Comparison of ENCODE assay signal across 19 cellular contexts in genomic region chr12:54014315-54015209, GRCh38. TPM values are rescaled to one million over a fixed set of nuclear protein-coding genes. Genes with fewer than 3 reads are reported as not detected.
DNase-seq lines count a peak whose midpoint lies in the region; ATAC-seq and TF ChIP-seq lines count a peak whose summit lies in the region.
"Had no signal": no experiment of that assay in that cellular context is flagged by ENCODE, and none has a peak within 500 bp of the region (broad histone marks: within the 10 kb centered on the region; RNA-seq: fewer than 3 reads in every experiment).

No MANE protein-coding gene starts in this region.

- H3K4me1 ChIP-seq in adipocyte (ENCODE audit: control insufficient read depth, insufficient read depth, low read length) (peaks cover 43% of the 10 kb centered on the region), mesenchymal stem cell (ENCODE audit: control insufficient read depth, insufficient read depth, low read depth, low read length) (peaks cover 21% of the 10 kb centered on the region)

- H2AK5ac ChIP-seq in mesenchymal stem cell (ENCODE audit: low read length, severe bottlenecking): peak overlapping the region; percentile 99

- no peaks in the 10 kb centered on the region for H3K79me1 ChIP-seq in mesenchymal stem cell (replicated peaks; ENCODE audit: low read length, poor library complexity, severe bottlenecking)

- H3K4me3 ChIP-seq in adipocyte (ENCODE audit: low read length) (peak overlapping the region; percentile 75), mesenchymal stem cell (ENCODE audit: insufficient read depth in 1 of 2, low read depth in 1 of 2, low read length in 2 of 2) (peak overlapping the region in 1 of 2 experiments; percentile 77), dorsolateral prefrontal cortex (no peak overlapping the region)
- H3K4me3 ChIP-seq: PC-9, upper lobe of right lung had no signal

- no peak for TF ChIP-seq CTCF in activated CD8-positive, alpha-beta T cell treated with anti-CD3 and anti-CD28 coated beads for 36 hours (IDR thresholded peaks at IDR 0.05)
- no peak for TF ChIP-seq CTCF in dorsolateral prefrontal cortex (IDR thresholded peaks at IDR 0.05 in 54 of 56, conservative IDR thresholded peaks at IDR 0.05 in 2 of 56; ENCODE audit: low read depth in 1 of 56, partially characterized antibody in 56 of 56)

- peak overlapping the region; percentile 82 to 92 for H3K4ac ChIP-seq in mesenchymal stem cell (ENCODE audit: low read depth in 1 of 2, low read length in 2 of 2)

- peak overlapping the region; percentile 90 for H4K8ac ChIP-seq in mesenchymal stem cell (ENCODE audit: low read length)

- H3K36me3 Mint-ChIP-seq in activated CD8-positive, alpha-beta T cell treated with anti-CD3 and anti-CD28 coated beads, Interleukin-2, amount 10 ng/mL, durations not matched to agents 7 days and 5 days (ENCODE audit: low read depth): no peaks in the 10 kb centered on the region
- no peaks in the 10 kb centered on the region for H3K36me3 Mint-ChIP-seq in activated CD8-positive, alpha-beta T cell treated with anti-CD3 and anti-CD28 coated beads for 36 hours (ENCODE audit: low read depth)

- peak overlapping the region; percentile 91 to 96 for H3K18ac ChIP-seq in mesenchymal stem cell (ENCODE audit: low read depth in 1 of 2, low read length in 2 of 2)

- H3K9me3 ChIP-seq in adipocyte (ENCODE audit: control insufficient read depth, low read length): no peaks in the 10 kb centered on the region
- H3K9me3 ChIP-seq in mesenchymal stem cell (ENCODE audit: control insufficient read depth, low read length): no peaks in the 10 kb centered on the region
- H3K9me3 ChIP-seq: heart right ventricle, neutrophil, spleen, upper lobe of right lung had no signal

- H3K4me2 ChIP-seq in mesenchymal stem cell (ENCODE audit: low read length, poor library complexity, severe bottlenecking): peak overlapping the region; percentile 82
- H3K4me2 ChIP-seq: PC-9 had no signal

- no peaks in the 10 kb centered on the region for H3K36me3 ChIP-seq in adipocyte (ENCODE audit: control insufficient read depth, insufficient read depth, low read length, severe bottlenecking)
- H3K36me3 ChIP-seq in mesenchymal stem cell (ENCODE audit: control insufficient read depth in 1 of 2, insufficient read depth in 2 of 2, low read depth in 1 of 2, low read length in 2 of 2): no peaks in the 10 kb centered on the region
- H3K36me3 ChIP-seq: heart right ventricle, neutrophil, spleen, upper lobe of right lung had no signal

- peak overlapping the region; percentile 72 for H4K91ac ChIP-seq in mesenchymal stem cell (ENCODE audit: low read length)

- H2BK5ac ChIP-seq in mesenchymal stem cell (ENCODE audit: low read depth, low read length, poor library complexity, severe bottlenecking): peak overlapping the region; percentile 84

- 14% methylated on average over 23 of the region's 41 CpGs for WGBS in mesenchymal stem cell

- H3K27ac Mint-ChIP-seq in activated CD8-positive, alpha-beta T cell treated with anti-CD3 and anti-CD28 coated beads, Interleukin-2, amount 10 ng/mL, durations not matched to agents 7 days and 5 days: no peak overlapping the region
- H3K27ac Mint-ChIP-seq in activated CD8-positive, alpha-beta T cell treated with anti-CD3 and anti-CD28 coated beads for 36 hours: no peak overlapping the region
- H3K27ac Mint-ChIP-seq in stimulated activated naive CD8-positive, alpha-beta T cell treated with anti-CD3 and anti-CD28 coated beads, Interleukin-15, amount 100 ng/mL, for 72 hours: no peak overlapping the region

- peak overlapping the region; percentile 88 for H2BK120ac ChIP-seq in mesenchymal stem cell (ENCODE audit: low read depth, low read length)

- ATAC-seq in activated CD8-positive, alpha-beta T cell treated with anti-CD3 and anti-CD28 coated beads, Interleukin-2, amount 10 ng/mL, durations not matched to agents 7 days and 5 days: no peak
- ATAC-seq in activated CD8-positive, alpha-beta T cell treated with anti-CD3 and anti-CD28 coated beads for 36 hours: no peak
- no peak for ATAC-seq in stimulated activated naive CD8-positive, alpha-beta T cell treated with anti-CD3 and anti-CD28 coated beads, Interleukin-15, amount 100 ng/mL, for 72 hours
- ATAC-seq in HG02798 (IDR thresholded peaks at IDR 0.05; ENCODE audit: poor library complexity, unreplicated experiment): no peak
- ATAC-seq: heart right ventricle, upper lobe of right lung had no signal

- peaks cover 24% of the 10 kb centered on the region for H3K4me1 Mint-ChIP-seq in activated CD8-positive, alpha-beta T cell treated with anti-CD3 and anti-CD28 coated beads, Interleukin-2, amount 10 ng/mL, durations not matched to agents 7 days and 5 days (ENCODE audit: low read depth)
- peaks cover 28% of the 10 kb centered on the region for H3K4me1 Mint-ChIP-seq in activated CD8-positive, alpha-beta T cell treated with anti-CD3 and anti-CD28 coated beads for 36 hours (ENCODE audit: low read depth)
- H3K4me1 Mint-ChIP-seq in stimulated activated naive CD8-positive, alpha-beta T cell treated with anti-CD3 and anti-CD28 coated beads, Interleukin-15, amount 100 ng/mL, for 72 hours: peaks cover 50% of the 10 kb centered on the region

- no peak overlapping the region for H3K14ac ChIP-seq in mesenchymal stem cell (ENCODE audit: low read length in 2 of 2)

- no peak for DNase-seq in activated CD8-positive, alpha-beta T cell treated with anti-CD3 and anti-CD28 coated beads, Interleukin-2, amount 10 ng/mL, durations not matched to agents 7 days and 5 days
- no peak for DNase-seq in activated CD8-positive, alpha-beta T cell treated with anti-CD3 and anti-CD28 coated beads for 36 hours
- DNase-seq in adipocyte (ENCODE audit: low read depth): no peak
- DNase-seq in mesenchymal stem cell: no peak
- no peak for DNase-seq in stimulated activated naive CD8-positive, alpha-beta T cell treated with anti-CD3 and anti-CD28 coated beads, Interleukin-15, amount 100 ng/mL, for 72 hours
- no peak for DNase-seq in HPDE6-E6E7 (ENCODE audit: extremely low spot score)
- no peak for DNase-seq in dorsolateral prefrontal cortex
- DNase-seq: activated CD8-positive, alpha-beta memory T cell treated with anti-CD3 and anti-CD28 coated beads for 24 hours; activated naive CD4-positive, alpha-beta T cell treated with Interleukin-2 at 50 U/mL for 16 hours; heart right ventricle; NCI-H1105; NCI-H345; PC-9; spleen; upper lobe of right lung had no signal

- H3K27me3 ChIP-seq in adipocyte (replicated peaks; ENCODE audit: control insufficient read depth, insufficient read depth, low read length) (no peaks in the 10 kb centered on the region), mesenchymal stem cell (ENCODE audit: control insufficient read depth in 1 of 2, insufficient read depth in 1 of 2, low read length in 2 of 2) (no peaks in the 10 kb centered on the region), dorsolateral prefrontal cortex (peaks cover 26 to 100% (median 96%) of the 10 kb centered on the region in 45 donors)

- POLR2A ChIA-PET in activated CD8-positive, alpha-beta T cell treated with anti-CD3 and anti-CD28 coated beads, Interleukin-2, amount 10 ng/mL, durations not matched to agents 7 days and 5 days (lab: Charles Lee): no interaction called here
- POLR2A ChIA-PET in activated CD8-positive, alpha-beta T cell treated with anti-CD3 and anti-CD28 coated beads for 36 hours (lab: Charles Lee): interaction anchor here (1.2 to 1.3 kb wide), 2 partner anchors 38 to 174 kb away, joined by 3 read pairs; partner anchors contain the start of gene SMUG1

- CTCF ChIA-PET in activated CD8-positive, alpha-beta T cell treated with anti-CD3 and anti-CD28 coated beads, Interleukin-2, amount 10 ng/mL, durations not matched to agents 7 days and 5 days (lab: Charles Lee): interaction anchor here (0.8 to 2.5 kb wide), 5 partner anchors 38 to 200 kb away, joined by 3 to 10 read pairs (median 4); no protein-coding TSS in a partner anchor
- CTCF ChIA-PET in activated CD8-positive, alpha-beta T cell treated with anti-CD3 and anti-CD28 coated beads for 36 hours (lab: Charles Lee): interaction anchor here (0.7 to 3.5 kb wide), 10 partner anchors 9 to 193 kb away, joined by 3 to 23 read pairs (median 6); partner anchors contain the start of genes HOXC10, HOXC5 and HOXC6

- peak overlapping the region; percentile 72 for H2AFZ ChIP-seq in mesenchymal stem cell (ENCODE audit: low read depth, low read length)
- H2AFZ ChIP-seq: PC-9 had no signal

- H3K23ac ChIP-seq in mesenchymal stem cell (ENCODE audit: low read length in 2 of 2): peak overlapping the region in 1 of 2 experiments; percentile 92

- H3K4me3 Mint-ChIP-seq in activated CD8-positive, alpha-beta T cell treated with anti-CD3 and anti-CD28 coated beads, Interleukin-2, amount 10 ng/mL, durations not matched to agents 7 days and 5 days: peak overlapping the region; percentile 17
- no peak overlapping the region for H3K4me3 Mint-ChIP-seq in activated CD8-positive, alpha-beta T cell treated with anti-CD3 and anti-CD28 coated beads for 36 hours
- peak overlapping the region; percentile 39 to 61 for H3K4me3 Mint-ChIP-seq in stimulated activated naive CD8-positive, alpha-beta T cell treated with anti-CD3 and anti-CD28 coated beads, Interleukin-15, amount 100 ng/mL, for 72 hours

- intact Hi-C loops in activated CD8-positive, alpha-beta T cell treated with anti-CD3 and anti-CD28 coated beads for 36 hours (cut with micrococcal nuclease): no loop called here
- intact Hi-C loops in dorsolateral prefrontal cortex (cut with DNase I): no loop called here

- H3K27me3 Mint-ChIP-seq in activated CD8-positive, alpha-beta T cell treated with anti-CD3 and anti-CD28 coated beads, Interleukin-2, amount 10 ng/mL, durations not matched to agents 7 days and 5 days (ENCODE audit: low read depth): peaks cover 80% of the 10 kb centered on the region
- peaks cover 77% of the 10 kb centered on the region for H3K27me3 Mint-ChIP-seq in activated CD8-positive, alpha-beta T cell treated with anti-CD3 and anti-CD28 coated beads for 36 hours
- peaks cover 96% of the 10 kb centered on the region for H3K27me3 Mint-ChIP-seq in stimulated activated naive CD8-positive, alpha-beta T cell treated with anti-CD3 and anti-CD28 coated beads, Interleukin-15, amount 100 ng/mL, for 72 hours

- H3K9ac ChIP-seq in adipocyte (ENCODE audit: low read length) (peak overlapping the region; percentile 99), mesenchymal stem cell (ENCODE audit: low read length) (peak overlapping the region; percentile 96)

- no peaks in the 10 kb centered on the region for H3K9me3 Mint-ChIP-seq in activated CD8-positive, alpha-beta T cell treated with anti-CD3 and anti-CD28 coated beads, Interleukin-2, amount 10 ng/mL, durations not matched to agents 7 days and 5 days (ENCODE audit: insufficient read depth)
- H3K9me3 Mint-ChIP-seq in activated CD8-positive, alpha-beta T cell treated with anti-CD3 and anti-CD28 coated beads for 36 hours: no peaks in the 10 kb centered on the region
- no peaks in the 10 kb centered on the region for H3K9me3 Mint-ChIP-seq in stimulated activated naive CD8-positive, alpha-beta T cell treated with anti-CD3 and anti-CD28 coated beads, Interleukin-15, amount 100 ng/mL, for 72 hours

- H2BK12ac ChIP-seq in mesenchymal stem cell (ENCODE audit: low read length in 2 of 2): peak overlapping the region; percentile 75 to 92

- peak overlapping the region; percentile 98 for H3K27ac ChIP-seq in mesenchymal stem cell (ENCODE audit: low read length, poor library complexity, severe bottlenecking)
- no peak overlapping the region for H3K27ac ChIP-seq in dorsolateral prefrontal cortex
- H3K27ac ChIP-seq: heart right ventricle, neutrophil, PC-9, spleen, upper lobe of right lung had no signal

- H2BK15ac ChIP-seq in mesenchymal stem cell (ENCODE audit: low read depth, poor library complexity, severe bottlenecking): peak overlapping the region; percentile 63

RNA-seq across cellular contexts. Expression of gene HOXC8, which starts 5.8 kb away (rescaled TPM):
- not detected for total RNA-seq in activated CD8-positive, alpha-beta T cell treated with anti-CD3 and anti-CD28 coated beads, Interleukin-2, amount 10 ng/mL, durations not matched to agents 7 days and 5 days
- not detected for total RNA-seq in activated CD8-positive, alpha-beta T cell treated with anti-CD3 and anti-CD28 coated beads for 36 hours
- polyA plus RNA-seq in mesenchymal stem cell (2013, experiment 1 of 2): 66.4 TPM
- 67.1 TPM for polyA plus RNA-seq in mesenchymal stem cell (2013, experiment 2 of 2)
- total RNA-seq in dorsolateral prefrontal cortex: not detected
- total RNA-seq: cardiac septum; heart right ventricle; spleen; T-helper 2 cell treated with Interferon-gamma antibody and Interleukin-4, amounts not matched to agents 100 ng/mL and 5 ng/mL, for 36 hours had no signal
- polyA plus RNA-seq: heart right ventricle had no signal

RNA-seq across cellular contexts. Expression of gene HOXC6, which starts 13.7 kb away (rescaled TPM):
- total RNA-seq in activated CD8-positive, alpha-beta T cell treated with anti-CD3 and anti-CD28 coated beads, Interleukin-2, amount 10 ng/mL, durations not matched to agents 7 days and 5 days: not detected
- not detected for total RNA-seq in activated CD8-positive, alpha-beta T cell treated with anti-CD3 and anti-CD28 coated beads for 36 hours
- polyA plus RNA-seq in mesenchymal stem cell (2013, experiment 1 of 2): 49.1 TPM
- polyA plus RNA-seq in mesenchymal stem cell (2013, experiment 2 of 2): 49.1 TPM
- total RNA-seq in dorsolateral prefrontal cortex: not detected
- total RNA-seq: T-helper 2 cell treated with Interferon-gamma antibody and Interleukin-4, amounts not matched to agents 100 ng/mL and 5 ng/mL, for 36 hours had no signal

RNA-seq across cellular contexts. Expression of gene HOXC9, which starts 14.6 kb away (rescaled TPM):
- total RNA-seq in activated CD8-positive, alpha-beta T cell treated with anti-CD3 and anti-CD28 coated beads, Interleukin-2, amount 10 ng/mL, durations not matched to agents 7 days and 5 days: not detected
- total RNA-seq in activated CD8-positive, alpha-beta T cell treated with anti-CD3 and anti-CD28 coated beads for 36 hours: not detected
- 18.0 TPM for polyA plus RNA-seq in mesenchymal stem cell (2013, experiment 1 of 2)
- polyA plus RNA-seq in mesenchymal stem cell (2013, experiment 2 of 2): 18.5 TPM
- not detected for total RNA-seq in dorsolateral prefrontal cortex
- total RNA-seq: cardiac septum; heart right ventricle; spleen; T-helper 2 cell treated with Interferon-gamma antibody and Interleukin-4, amounts not matched to agents 100 ng/mL and 5 ng/mL, for 36 hours had no signal
- polyA plus RNA-seq: heart right ventricle had no signal

RNA-seq across cellular contexts. Expression of gene HOXC5, which starts 18.3 kb away (rescaled TPM):
- total RNA-seq in activated CD8-positive, alpha-beta T cell treated with anti-CD3 and anti-CD28 coated beads, Interleukin-2, amount 10 ng/mL, durations not matched to agents 7 days and 5 days: not detected
- not detected for total RNA-seq in activated CD8-positive, alpha-beta T cell treated with anti-CD3 and anti-CD28 coated beads for 36 hours
- 0.30 TPM for polyA plus RNA-seq in mesenchymal stem cell (2013, experiment 1 of 2)
- polyA plus RNA-seq in mesenchymal stem cell (2013, experiment 2 of 2): 0.27 TPM
- total RNA-seq in dorsolateral prefrontal cortex: not detected
- total RNA-seq: cardiac septum; heart right ventricle; spleen; T-helper 2 cell treated with Interferon-gamma antibody and Interleukin-4, amounts not matched to agents 100 ng/mL and 5 ng/mL, for 36 hours; upper lobe of right lung had no signal

RNA-seq across cellular contexts. Expression of gene HOXC10, which starts 29.6 kb away (rescaled TPM):
- total RNA-seq in activated CD8-positive, alpha-beta T cell treated with anti-CD3 and anti-CD28 coated beads, Interleukin-2, amount 10 ng/mL, durations not matched to agents 7 days and 5 days: not detected
- not detected for total RNA-seq in activated CD8-positive, alpha-beta T cell treated with anti-CD3 and anti-CD28 coated beads for 36 hours
- polyA plus RNA-seq in mesenchymal stem cell (2013, experiment 1 of 2): 8.9 TPM
- 9.4 TPM for polyA plus RNA-seq in mesenchymal stem cell (2013, experiment 2 of 2)
- total RNA-seq in dorsolateral prefrontal cortex: under 1 TPM in 1 of 120 experiments, not detected in 119; 0.34 TPM
- total RNA-seq: cardiac septum; heart right ventricle; spleen; T-helper 2 cell treated with Interferon-gamma antibody and Interleukin-4, amounts not matched to agents 100 ng/mL and 5 ng/mL, for 36 hours; upper lobe of right lung had no signal
- polyA plus RNA-seq: heart right ventricle, spleen had no signal
